ENCODE assay signal across 1 cellular context in genomic region chr2:191811807-191812602, GRCh38.
TF ChIP-seq lines count a peak whose summit lies in the region.

No MANE protein-coding gene starts in this region.

TF ChIP-seq in HEK293, 187 proteins besides CTCF, POLR2A, EP300 and RAD21 (continued from another document):
- TF ChIP-seq ZNF140 (tag by site-specific recombination; IDR thresholded peaks at IDR 0.05) (no peak), ZNF654 (tag by site-specific recombination; IDR thresholded peaks at IDR 0.05; ENCODE audit: low read depth) (peak; percentile 89), ZNF174 (tag by site-specific recombination; IDR thresholded peaks at IDR 0.05) (no peak)
